In genomic region chr20:31700747-31701146, GRCh38 we compare ENCODE assay signal across 11 cellular contexts. TPM values are rescaled to one million over a fixed set of nuclear protein-coding genes. Genes with fewer than 3 reads are reported as not detected.
DNase-seq lines count a peak whose midpoint lies in the region; ATAC-seq and TF ChIP-seq lines count a peak whose summit lies in the region.
"Had no signal": no experiment of that assay in that cellular context is flagged by ENCODE, and none has a peak within 500 bp of the region (broad histone marks: within the 10 kb centered on the region; RNA-seq: fewer than 3 reads in every experiment).

No MANE protein-coding gene starts in this region.

- ATAC-seq in stimulated activated effector memory CD8-positive, alpha-beta T cell treated with anti-CD3 and anti-CD28 coated beads, Interleukin-12 subunit alpha, Interleukin-12 subunit beta, amount 100 ng/mL, for 72 hours: no peak
- ATAC-seq in HG02852 (IDR thresholded peaks at IDR 0.05; ENCODE audit: unreplicated experiment) (no peak), GM21381 (IDR thresholded peaks at IDR 0.05; ENCODE audit: unreplicated experiment) (no peak)

- H3K36me3 ChIP-seq in fibroblast of lung (ENCODE audit: control insufficient read depth, insufficient read depth, low read length): peaks cover 2% of the 10 kb centered on the region

- intact Hi-C loops in Calu3 (cut with micrococcal nuclease; ENCODE audit: unreplicated experiment): no loop called here

- peaks cover 99% of the 10 kb centered on the region for H3K36me3 Mint-ChIP-seq in Calu3 (ENCODE audit: insufficient read depth, unreplicated experiment)
- H3K36me3 Mint-ChIP-seq in activated CD4-positive, alpha-beta memory T cell treated with anti-CD3 and anti-CD28 coated beads, Interleukin-2, amount 10 ng/mL, durations not matched to agents 7 days and 5 days (ENCODE audit: low read depth): peaks cover 67% of the 10 kb centered on the region
- peaks cover 95% of the 10 kb centered on the region for H3K36me3 Mint-ChIP-seq in stimulated activated effector memory CD8-positive, alpha-beta T cell treated with anti-CD3 and anti-CD28 coated beads, Interleukin-12 subunit alpha, Interleukin-12 subunit beta, amount 100 ng/mL, for 72 hours

- H3K9me3 ChIP-seq in fibroblast of lung (ENCODE audit: control insufficient read depth, insufficient read depth, low read depth, low read length): no peaks in the 10 kb centered on the region

- no peaks in the 10 kb centered on the region for H3K27me3 ChIP-seq in fibroblast of lung (ENCODE audit: control insufficient read depth, insufficient read depth, low read length)

- DNase-seq in Calu3 (no peak), fibroblast of lung (ENCODE audit: low read depth in 2 of 2) (no peak), AG20443 (ENCODE audit: low spot score) (no peak), NCI-H1417 treated with DMSO at 0.1 percent for 48 hours (lab: John Stamatoyannopoulos, UW) (no peak)
- no peak for DNase-seq in activated CD4-positive, alpha-beta memory T cell treated with anti-CD3 and anti-CD28 coated beads, Interleukin-2, amount 10 ng/mL, durations not matched to agents 7 days and 5 days
- no peak for DNase-seq in stimulated activated effector memory CD8-positive, alpha-beta T cell treated with anti-CD3 and anti-CD28 coated beads, Interleukin-12 subunit alpha, Interleukin-12 subunit beta, amount 100 ng/mL, for 72 hours (ENCODE audit: low spot score in 2 of 2)
- DNase-seq: activated CD4-positive, alpha-beta T cell treated with anti-CD3 and anti-CD28 coated beads for 48 hours; stimulated activated CD4-positive, alpha-beta T cell treated with anti-CD3 and anti-CD28 coated beads, Interleukin-15, amount 100 ng/mL, for 24 hours had no signal

- H3K4me1 ChIP-seq in fibroblast of lung (ENCODE audit: control insufficient read depth, extremely low read depth, insufficient read depth, low read length): peaks cover 34% of the 10 kb centered on the region

- BruUV-seq in Calu3 (replicated peaks; lab: Mats Ljungman, UMichigan): no TSS peak

- peaks cover 79% of the 10 kb centered on the region for H3K4me1 Mint-ChIP-seq in Calu3 (ENCODE audit: low read depth, unreplicated experiment)
- peaks cover 63% of the 10 kb centered on the region for H3K4me1 Mint-ChIP-seq in activated CD4-positive, alpha-beta memory T cell treated with anti-CD3 and anti-CD28 coated beads, Interleukin-2, amount 10 ng/mL, durations not matched to agents 7 days and 5 days
- peaks cover 66% of the 10 kb centered on the region for H3K4me1 Mint-ChIP-seq in stimulated activated effector memory CD8-positive, alpha-beta T cell treated with anti-CD3 and anti-CD28 coated beads, Interleukin-12 subunit alpha, Interleukin-12 subunit beta, amount 100 ng/mL, for 72 hours

- H4K20me1 ChIP-seq in fibroblast of lung (ENCODE audit: control insufficient read depth, extremely low read depth, insufficient read depth, low read length): no peaks in the 10 kb centered on the region

- H3K9me3 Mint-ChIP-seq in Calu3 (ENCODE audit: low read depth, unreplicated experiment): no peaks in the 10 kb centered on the region
- no peaks in the 10 kb centered on the region for H3K9me3 Mint-ChIP-seq in activated CD4-positive, alpha-beta memory T cell treated with anti-CD3 and anti-CD28 coated beads, Interleukin-2, amount 10 ng/mL, durations not matched to agents 7 days and 5 days
- no peaks in the 10 kb centered on the region for H3K9me3 Mint-ChIP-seq in stimulated activated effector memory CD8-positive, alpha-beta T cell treated with anti-CD3 and anti-CD28 coated beads, Interleukin-12 subunit alpha, Interleukin-12 subunit beta, amount 100 ng/mL, for 72 hours
- H3K9me3 Mint-ChIP-seq: IgD-negative memory B cell had no signal

- H3K27ac ChIP-seq in fibroblast of lung (ENCODE audit: insufficient read depth, low read length): peak overlapping the region; percentile 95

- peak overlapping the region; percentile 85 for H3K27ac Mint-ChIP-seq in Calu3 (ENCODE audit: unreplicated experiment)
- H3K27ac Mint-ChIP-seq in activated CD4-positive, alpha-beta memory T cell treated with anti-CD3 and anti-CD28 coated beads, Interleukin-2, amount 10 ng/mL, durations not matched to agents 7 days and 5 days: peak overlapping the region; percentile 83
- H3K27ac Mint-ChIP-seq in stimulated activated effector memory CD8-positive, alpha-beta T cell treated with anti-CD3 and anti-CD28 coated beads, Interleukin-12 subunit alpha, Interleukin-12 subunit beta, amount 100 ng/mL, for 72 hours: peak overlapping the region; percentile 95
- H3K27ac Mint-ChIP-seq: IgD-negative memory B cell had no signal

- H3K79me2 ChIP-seq in fibroblast of lung (ENCODE audit: control insufficient read depth, insufficient read depth, low read length): peaks cover 80% of the 10 kb centered on the region

- no peak overlapping the region for H3K9ac ChIP-seq in fibroblast of lung (ENCODE audit: insufficient read depth, low read length)

- H3K4me3 Mint-ChIP-seq in Calu3 (ENCODE audit: low read depth, unreplicated experiment): peak overlapping the region; percentile 10
- no peak overlapping the region for H3K4me3 Mint-ChIP-seq in activated CD4-positive, alpha-beta memory T cell treated with anti-CD3 and anti-CD28 coated beads, Interleukin-2, amount 10 ng/mL, durations not matched to agents 7 days and 5 days
- H3K4me3 Mint-ChIP-seq in stimulated activated effector memory CD8-positive, alpha-beta T cell treated with anti-CD3 and anti-CD28 coated beads, Interleukin-12 subunit alpha, Interleukin-12 subunit beta, amount 100 ng/mL, for 72 hours: peak overlapping the region; percentile 63
- H3K4me3 Mint-ChIP-seq: IgD-negative memory B cell had no signal

- no peak overlapping the region for H3K4me3 ChIP-seq in fibroblast of lung (replicated peaks in 1 of 4; ENCODE audit: control extremely low read depth in 1 of 4, insufficient read depth in 1 of 4, low read depth in 3 of 4, low read length in 4 of 4)

- H2AFZ ChIP-seq in fibroblast of lung (ENCODE audit: low read length): no peak overlapping the region

- no peak overlapping the region for H3K4me2 ChIP-seq in fibroblast of lung (ENCODE audit: extremely low read depth, insufficient read depth, low read length)

- TF ChIP-seq CTCF in Calu3 (IDR thresholded peaks at IDR 0.05; ENCODE audit: unreplicated experiment): no peak
- no peak for TF ChIP-seq CTCF in fibroblast of lung (conservative IDR thresholded peaks at IDR 0.05 in 1 of 2, IDR thresholded peaks at IDR 0.05 in 1 of 2; ENCODE audit: low read depth in 1 of 2, low read length in 2 of 2)

- CTCF ChIA-PET in Calu3 (lab: Charles Lee): interaction anchor here (0.5 to 2.9 kb wide), 3 partner anchors 15 to 41 kb away, joined by 3 to 26 read pairs (median 7); partner anchors contain the start of gene BCL2L1
- CTCF ChIA-PET in activated CD4-positive, alpha-beta memory T cell treated with anti-CD3 and anti-CD28 coated beads, Interleukin-2, amount 10 ng/mL, durations not matched to agents 7 days and 5 days (lab: Charles Lee): interaction anchor here (0.6 to 4.8 kb wide), 5 partner anchors 9 to 41 kb away, joined by 3 to 55 read pairs (median 23); partner anchors contain the start of gene BCL2L1

- POLR2A ChIA-PET in activated CD4-positive, alpha-beta memory T cell treated with anti-CD3 and anti-CD28 coated beads, Interleukin-2, amount 10 ng/mL, durations not matched to agents 7 days and 5 days (lab: Charles Lee): interaction anchor here (0.8 to 4.8 kb wide), 9 partner anchors 10 to 40 kb away, joined by 3 to 62 read pairs (median 11); partner anchors contain the start of gene BCL2L1

- H3K27me3 Mint-ChIP-seq in Calu3 (ENCODE audit: unreplicated experiment): no peaks in the 10 kb centered on the region
- no peaks in the 10 kb centered on the region for H3K27me3 Mint-ChIP-seq in activated CD4-positive, alpha-beta memory T cell treated with anti-CD3 and anti-CD28 coated beads, Interleukin-2, amount 10 ng/mL, durations not matched to agents 7 days and 5 days
- H3K27me3 Mint-ChIP-seq: IgD-negative memory B cell had no signal

RNA-seq across cellular contexts. Expression of gene BCL2L1, which starts 21.9 kb away (rescaled TPM):
- total RNA-seq in Calu3 (2022) (290 and 321 TPM in 2 replicates), fibroblast of lung (50.8 and 77.1 TPM in 2 replicates)
- 10 to 100 TPM; 67.7 to 72.5 TPM for total RNA-seq in activated CD4-positive, alpha-beta memory T cell treated with anti-CD3 and anti-CD28 coated beads, Interleukin-2, amount 10 ng/mL, durations not matched to agents 7 days and 5 days
- polyA plus RNA-seq in fibroblast of lung: 61.8 and 107 TPM in 2 replicates
- 63.9 and 103 TPM in 2 replicates for polyA plus RNA-seq in fibroblast of lung (2012)
- polyA minus RNA-seq in fibroblast of lung (ENCODE audit: low replicate concordance): 62.6 and 98.4 TPM in 2 replicates

RNA-seq across cellular contexts. Expression of gene TPX2, which starts 38.3 kb away (rescaled TPM):
- total RNA-seq in Calu3 (2022): 157 and 179 TPM in 2 replicates
- total RNA-seq in activated CD4-positive, alpha-beta memory T cell treated with anti-CD3 and anti-CD28 coated beads, Interleukin-2, amount 10 ng/mL, durations not matched to agents 7 days and 5 days: 100 to 1,000 TPM; 137 to 138 TPM
- 5.4 and 21.0 TPM in 2 replicates for total RNA-seq in fibroblast of lung
- 19.9 and 72.2 TPM in 2 replicates for polyA plus RNA-seq in fibroblast of lung
- polyA plus RNA-seq in fibroblast of lung (2012): 21.0 and 71.3 TPM in 2 replicates
- 6.1 and 22.6 TPM in 2 replicates for polyA minus RNA-seq in fibroblast of lung (ENCODE audit: low replicate concordance)
